In the genomic region with DNA sequence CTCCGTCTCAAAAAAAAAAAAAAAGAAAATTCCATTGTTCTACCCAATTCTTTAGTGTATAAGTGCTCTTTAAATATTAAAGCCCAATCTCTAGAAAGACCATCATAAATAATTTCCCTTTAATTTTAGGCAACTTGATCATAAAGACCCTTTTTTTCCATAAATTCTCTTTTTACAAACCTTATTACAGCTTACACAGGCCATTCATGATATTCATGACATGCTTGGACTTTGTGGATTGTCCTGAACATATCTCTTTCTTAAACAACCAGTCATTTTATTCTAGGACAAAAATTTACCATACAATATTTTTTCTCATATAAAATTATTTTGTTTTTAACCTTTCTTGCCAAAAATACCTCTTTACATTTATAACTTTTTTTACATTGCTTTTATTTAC, we compare ENCODE assay signal across 1 cellular context.
TF ChIP-seq lines count a peak whose summit lies in the region.

No MANE protein-coding gene starts in this region.

TF ChIP-seq in GM23338, 12 proteins besides CTCF, POLR2A, EP300 and RAD21 (continued from another document):
- no peak for TF ChIP-seq REST (IDR thresholded peaks at IDR 0.05; ENCODE audit: unreplicated experiment)
- TF ChIP-seq EZH2 (IDR thresholded peaks at IDR 0.05; ENCODE audit: low read depth, unreplicated experiment): no peak
- no peak for TF ChIP-seq EZH2phosphoT487 (IDR thresholded peaks at IDR 0.05; ENCODE audit: unreplicated experiment)
- no peak for TF ChIP-seq CREB1 (CRISPR knock-in tag; IDR thresholded peaks at IDR 0.05; ENCODE audit: low read depth)
